Comparison of ENCODE assay signal across 8 cellular contexts in the genomic region with DNA sequence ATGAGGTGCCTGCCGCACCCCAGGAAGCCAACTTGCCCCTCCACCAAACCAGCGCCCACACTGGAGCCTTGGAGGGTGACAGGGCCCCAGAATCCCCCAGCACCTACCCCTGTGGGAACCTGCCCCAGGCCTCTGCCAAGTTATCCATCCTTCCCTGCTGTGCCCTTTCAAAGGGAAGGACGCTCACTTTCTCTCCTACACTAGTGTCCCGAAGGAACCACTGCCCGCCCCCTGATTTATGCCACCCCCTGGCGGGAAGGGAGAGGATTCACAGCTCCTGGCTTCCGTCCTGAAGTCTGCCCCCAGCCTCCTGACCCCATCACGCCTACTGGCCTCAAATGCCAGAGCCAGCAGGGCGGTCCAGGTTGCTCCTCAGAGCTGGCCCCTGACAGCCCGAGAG. TPM values are rescaled to one million over a fixed set of nuclear protein-coding genes. Genes with fewer than 3 reads are reported as not detected.
DNase-seq lines count a peak whose midpoint lies in the region; ATAC-seq and TF ChIP-seq lines count a peak whose summit lies in the region.

No MANE protein-coding gene starts in this region.

- no peaks in the 10 kb centered on the region for H3K9me2 ChIP-seq in SK-N-SH

- peaks cover 4% of the 10 kb centered on the region; the same call in 1 of the 2 replicates for H3K79me2 ChIP-seq in SK-N-SH (ENCODE audit: insufficient read depth)

- no peak for TF ChIP-seq RAD21 in SK-N-SH (IDR thresholded peaks at IDR 0.05; ENCODE audit: low read length)

- no peaks in the 10 kb centered on the region for H3F3A ChIP-seq in SK-N-SH (replicated peaks; ENCODE audit: insufficient read depth)

- H3K9ac ChIP-seq in SK-N-SH (no peak overlapping the region), skeletal muscle satellite cell (ENCODE audit: low read depth, low read length) (peak overlapping the region; percentile 78)

- H3K27me3 ChIP-seq in SK-N-SH (ENCODE audit: insufficient read depth) (peaks cover 18% of the 10 kb centered on the region; the same call in 1 of the 2 replicates), RWPE2 (ENCODE audit: insufficient read depth, poor library complexity, severe bottlenecking) (no peaks in the 10 kb centered on the region), skeletal muscle satellite cell (ENCODE audit: control insufficient read depth, insufficient read depth, low read length) (peaks cover 3% of the 10 kb centered on the region), aorta (ENCODE audit: control insufficient read depth in 1 of 2, insufficient read depth in 2 of 2, low read length in 1 of 2) (no peaks in the 10 kb centered on the region)

- no peak for ATAC-seq in SK-N-SH treated with all-trans-retinoic acid at 6 μM for 48 hours
- ATAC-seq in RWPE2 (ENCODE audit: low read depth), result no peak
- no peak for ATAC-seq in HG02642 (IDR thresholded peaks at IDR 0.05; ENCODE audit: poor library complexity, unreplicated experiment)
- no peak for ATAC-seq in aorta (ENCODE audit: low FRiP score)

- intact Hi-C loops in aorta (cut with DNase I), result no loop called here

- WGBS in SK-N-SH (ENCODE audit: low lambda C conversion rate), result 81% methylated on average over 6 of the region's 10 CpGs
- WGBS in aorta, 2 donors, result 61 to 65% methylated on average over 10 of the region's 10 CpGs

- POLR2A ChIA-PET in SK-N-SH (lab: Yijun Ruan, JAX), result no interaction called here

- H3K9me3 ChIP-seq in SK-N-SH (no peaks in the 10 kb centered on the region), RWPE2 (ENCODE audit: severe bottlenecking) (no peaks in the 10 kb centered on the region), skeletal muscle satellite cell (replicated peaks; ENCODE audit: low read length) (no peaks in the 10 kb centered on the region), aorta (ENCODE audit: control insufficient read depth, low read length) (no peaks in the 10 kb centered on the region)

- H3K4me1 ChIP-seq in SK-N-SH (ENCODE audit: control insufficient read depth in 1 of 2, insufficient read depth in 2 of 2, low read depth in 1 of 2, low read length in 1 of 2) (peaks cover 0 to 7% of the 10 kb centered on the region in 2 experiments; a peak in 1 of 4 replicates), RWPE2 (ENCODE audit: insufficient read depth, poor library complexity, severe bottlenecking) (peaks cover 20% of the 10 kb centered on the region), skeletal muscle satellite cell (ENCODE audit: control insufficient read depth, insufficient read depth, low read length) (peaks cover 30% of the 10 kb centered on the region), aorta (ENCODE audit: control insufficient read depth in 1 of 2, insufficient read depth in 2 of 2, low read length in 2 of 2) (no peaks in the 10 kb centered on the region)

- H3K27ac ChIP-seq in SK-N-SH (ENCODE audit: low read depth in 2 of 2, low read length in 1 of 2), result no peak overlapping the region
- H3K27ac ChIP-seq in RWPE2 (ENCODE audit: poor library complexity, severe bottlenecking), result peak overlapping the region; percentile 88
- H3K27ac ChIP-seq in aorta (ENCODE audit: low read depth in 1 of 2, low read length in 2 of 2), result no peak overlapping the region

- no peaks in the 10 kb centered on the region for H4K20me1 ChIP-seq in SK-N-SH (ENCODE audit: insufficient read depth)

- no peak for TF ChIP-seq EP300 in SK-N-SH (IDR thresholded peaks at IDR 0.05; ENCODE audit: borderline replicate concordance in 1 of 2, low read depth in 1 of 2, low read length in 1 of 2)

- H3K4me2 ChIP-seq in SK-N-SH (peak overlapping the region; percentile 81), skeletal muscle satellite cell (ENCODE audit: low read length) (peak overlapping the region; percentile 76)

- H3K4me3 ChIP-seq in SK-N-SH (ENCODE audit: low read depth in 2 of 2, low read length in 1 of 2), result no peak overlapping the region
- no peak overlapping the region for H3K4me3 ChIP-seq in RWPE2 (ENCODE audit: severe bottlenecking)
- H3K4me3 ChIP-seq in fibroblast of pulmonary artery (replicated peaks; ENCODE audit: low read depth, low read length), result peak overlapping the region; percentile 1
- peak overlapping the region; percentile 39 for H3K4me3 ChIP-seq in skeletal muscle satellite cell (ENCODE audit: low read length)
- no peak overlapping the region for H3K4me3 ChIP-seq in aorta (ENCODE audit: low read length in 2 of 2)

- no peak for DNase-seq in SK-N-SH
- DNase-seq in RWPE2 (ENCODE audit: low spot score), result no peak
- DNase-seq in fibroblast of pulmonary artery (ENCODE audit: low read depth), result peak; percentile 44
- no peak for DNase-seq in NCI-H1930 (lab: John Stamatoyannopoulos, UW)
- no peak for DNase-seq in aorta

- H3K36me3 ChIP-seq in SK-N-SH (replicated peaks in 1 of 2; ENCODE audit: control insufficient read depth in 1 of 2, insufficient read depth in 2 of 2, low read length in 1 of 2) (no peaks in the 10 kb centered on the region), RWPE2 (ENCODE audit: low read depth) (no peaks in the 10 kb centered on the region), skeletal muscle satellite cell (ENCODE audit: insufficient read depth, low read length) (no peaks in the 10 kb centered on the region), aorta (ENCODE audit: control insufficient read depth in 1 of 2, insufficient read depth in 2 of 2, low read length in 1 of 2) (no peaks in the 10 kb centered on the region)

- TF ChIP-seq CTCF in SK-N-SH (IDR thresholded peaks at IDR 0.05) (peak; percentile 13; the same call in 1 of the 2 replicates), RWPE2 (IDR thresholded peaks at IDR 0.05; ENCODE audit: poor library complexity, severe bottlenecking) (peak; percentile 50), fibroblast of pulmonary artery (IDR thresholded peaks at IDR 0.05; ENCODE audit: low read length, missing control alignments) (peak; percentile 40)

- no peak overlapping the region for H2AFZ ChIP-seq in SK-N-SH (ENCODE audit: low read depth)

- CTCF ChIA-PET in SK-N-SH (lab: Yijun Ruan, JAX), result interaction anchor here (1.0 to 2.8 kb wide), 4 partner anchors 11 to 72 kb away, joined by 3 to 15 read pairs (median 5); partner anchors contain the start of gene MAP2K7

TF ChIP-seq in SK-N-SH, 30 proteins besides CTCF, POLR2A, EP300 and RAD21 (continues in another document):
- TF ChIP-seq, protein P1, sequence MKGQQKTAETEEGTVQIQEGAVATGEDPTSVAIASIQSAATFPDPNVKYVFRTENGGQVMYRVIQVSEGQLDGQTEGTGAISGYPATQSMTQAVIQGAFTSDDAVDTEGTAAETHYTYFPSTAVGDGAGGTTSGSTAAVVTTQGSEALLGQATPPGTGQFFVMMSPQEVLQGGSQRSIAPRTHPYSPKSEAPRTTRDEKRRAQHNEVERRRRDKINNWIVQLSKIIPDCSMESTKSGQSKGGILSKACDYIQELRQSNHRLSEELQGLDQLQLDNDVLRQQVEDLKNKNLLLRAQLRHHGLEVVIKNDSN (IDR thresholded peaks at IDR 0.05; ENCODE audit: borderline replicate concordance, low read depth), result no peak
- TF ChIP-seq CHD2 (IDR thresholded peaks at IDR 0.05; ENCODE audit: low read length, partially characterized antibody) (no peak), EZH2phosphoT487 (IDR thresholded peaks at IDR 0.05; ENCODE audit: borderline replicate concordance, low read depth) (no peak), POLR2AphosphoS5 (IDR thresholded peaks at IDR 0.05; ENCODE audit: low read depth, low read length) (no peak), ELF1 (IDR thresholded peaks at IDR 0.05) (no peak)
- TF ChIP-seq, protein P2, sequence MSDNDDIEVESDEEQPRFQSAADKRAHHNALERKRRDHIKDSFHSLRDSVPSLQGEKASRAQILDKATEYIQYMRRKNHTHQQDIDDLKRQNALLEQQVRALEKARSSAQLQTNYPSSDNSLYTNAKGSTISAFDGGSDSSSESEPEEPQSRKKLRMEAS (IDR thresholded peaks at IDR 0.05; ENCODE audit: low read depth), result no peak

TF ChIP-seq in SK-N-SH treated with all-trans-retinoic acid at 6 μM for 48 hours, 23 proteins besides CTCF, POLR2A, EP300 and RAD21 (continues in another document):
- TF ChIP-seq TSHZ2 (CRISPR knock-in tag; IDR thresholded peaks at IDR 0.05), result no peak

RNA-seq across cellular contexts. Expression of gene EVI5L, which starts 1.4 kb away (rescaled TPM):
- polyA plus RNA-seq in SK-N-SH (2012; rRNA removed) (8.5 and 9.7 TPM in 2 replicates), aorta (10 to 100 TPM in 1 of 2 donors, 1 to 10 TPM in 1; 4.3 to 11.9 TPM)
- 4.9 and 8.5 TPM in 2 replicates for polyA plus RNA-seq in SK-N-SH (2012; cell fraction: cytosol; rRNA removed)
- 16.4 and 17.9 TPM in 2 replicates for polyA plus RNA-seq in SK-N-SH (2012; cell fraction: nucleus; rRNA removed)
- total RNA-seq in skeletal muscle satellite cell (2012; rRNA removed), result 17.2 and 22.3 TPM in 2 replicates
- total RNA-seq in aorta, result 10 to 100 TPM; 13.0 to 13.4 TPM

RNA-seq across cellular contexts. Expression of gene PRR36, which starts 42.7 kb away (rescaled TPM):
- 0.10 and 0.18 TPM in 2 replicates for polyA plus RNA-seq in SK-N-SH (2012; rRNA removed)
- 0.23 and 0.29 TPM in 2 replicates for polyA plus RNA-seq in SK-N-SH (2012; cell fraction: cytosol; rRNA removed)
- 1.1 and 1.5 TPM in 2 replicates for polyA plus RNA-seq in SK-N-SH (2012; cell fraction: nucleus; rRNA removed)
- under 0.01 TPM in 1 of 2 replicates, not detected in the other for total RNA-seq in skeletal muscle satellite cell (2012; rRNA removed)
- under 1 TPM in 1 of 2 donors, not detected in 1; 0.09 TPM for total RNA-seq in aorta
- polyA plus RNA-seq in aorta, result under 1 TPM in 1 of 2 donors, not detected in 1; 0.13 TPM

RNA-seq across cellular contexts. Expression of gene LRRC8E, which starts 56.9 kb away (rescaled TPM):
- polyA plus RNA-seq in SK-N-SH (2012; rRNA removed) (0.02 and 0.23 TPM in 2 replicates), aorta (not detected)
- polyA plus RNA-seq in SK-N-SH (2012; cell fraction: cytosol; rRNA removed), result 0.03 and 0.16 TPM in 2 replicates
- polyA plus RNA-seq in SK-N-SH (2012; cell fraction: nucleus; rRNA removed), result 0.08 and 0.15 TPM in 2 replicates
- total RNA-seq in skeletal muscle satellite cell (2012; rRNA removed), result 5.2 and 6.3 TPM in 2 replicates
- total RNA-seq in aorta, result under 1 TPM in 1 of 2 donors, not detected in 1; 0.60 TPM

Comparison
In these comparisons a context has a peak if more than half of its experiments do, and no peak if none do; other contexts are left out.
1. H3K4me3 ChIP-seq: peak in fibroblast of pulmonary artery (single experiment) and skeletal muscle satellite cell (single experiment); none in SK-N-SH (0 of 2), RWPE2 (single experiment) and aorta (0 of 2).
2. Peak in every context shown above with its lines, with median percentiles within 50 percentile points of each other: CTCF ChIP-seq.